Comparison of ENCODE assay signal across 8 cellular contexts in the genomic region with DNA sequence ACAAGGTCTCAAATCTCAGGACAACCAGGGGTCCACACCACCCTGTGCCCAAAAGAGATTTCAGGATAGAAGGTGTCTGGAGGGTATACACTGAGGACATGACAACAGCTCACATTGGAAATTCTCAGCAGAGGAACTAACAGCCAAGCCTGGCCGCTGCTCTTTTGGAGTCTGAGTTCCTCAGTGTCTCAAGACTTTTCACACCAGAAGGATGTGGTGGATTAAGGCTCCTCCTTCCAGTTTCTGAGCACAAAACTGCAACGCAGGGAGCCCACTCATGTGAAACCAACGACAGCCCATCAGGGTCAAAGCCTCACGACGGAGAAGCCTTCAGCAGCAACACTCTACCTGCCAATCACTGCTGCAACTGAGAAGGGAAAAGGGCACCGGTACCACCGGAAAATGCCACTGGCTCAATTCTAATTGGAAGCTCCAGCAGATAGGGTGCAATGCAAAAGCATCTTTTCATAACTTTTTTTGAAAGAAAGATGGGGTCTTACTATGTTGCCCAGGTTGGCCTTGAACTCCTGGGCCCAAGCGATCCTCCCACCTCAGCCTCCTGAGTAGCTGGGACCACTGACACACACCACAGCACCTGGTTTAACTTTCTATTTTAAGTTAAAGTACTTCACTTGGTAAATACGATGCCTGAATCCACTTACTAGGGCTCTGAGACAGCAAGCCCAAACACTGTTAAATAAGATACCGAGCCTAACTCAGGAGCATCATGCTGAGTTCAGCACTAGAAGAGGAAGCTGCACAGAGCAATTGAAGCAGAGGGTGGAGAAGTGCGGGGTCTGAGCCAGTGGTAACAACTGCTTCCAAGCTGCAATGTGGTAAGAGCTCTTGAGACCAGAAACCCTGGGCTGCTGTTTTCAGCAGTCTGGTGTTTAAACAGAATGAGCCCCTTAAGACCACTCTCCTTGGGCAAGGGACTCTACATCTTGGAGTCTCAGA. TPM values are rescaled to one million over a fixed set of nuclear protein-coding genes. Genes with fewer than 3 reads are reported as not detected.
DNase-seq lines count a peak whose midpoint lies in the region; ATAC-seq, FAIRE-seq and TF ChIP-seq lines count a peak whose summit lies in the region.
"Had no signal": no experiment of that assay in that cellular context is flagged by ENCODE, and none has a peak within 500 bp of the region (broad histone marks: within the 10 kb centered on the region; RNA-seq: fewer than 3 reads in every experiment).

No MANE protein-coding gene starts in this region.

- H3K9me3 Mint-ChIP-seq in activated CD8-positive, alpha-beta T cell treated with anti-CD3 and anti-CD28 coated beads for 36 hours, result no peaks in the 10 kb centered on the region
- H3K9me3 Mint-ChIP-seq in endodermal cell, result no peaks in the 10 kb centered on the region

- H3K4me1 ChIP-seq in tibial nerve (peaks cover 0 to 86% (median 47%) of the 10 kb centered on the region in 4 donors), endodermal cell (ENCODE audit: control insufficient read depth, insufficient read depth, low read length) (peaks cover 13% of the 10 kb centered on the region)

- POLR2A ChIA-PET in activated CD8-positive, alpha-beta T cell treated with anti-CD3 and anti-CD28 coated beads for 36 hours (lab: Charles Lee), result interaction anchor here (1.3 to 14.4 kb wide), 7 partner anchors 9 to 120 kb away, joined by 3 to 213 read pairs (median 8); partner anchors contain the start of gene CAPZB

- H3K9ac ChIP-seq in endodermal cell (ENCODE audit: extremely low read depth, low read length, poor library complexity, severe bottlenecking), result no peak overlapping the region

- DNase-seq in GM19238 (ENCODE audit: insufficient read length, low spot score), result peak; percentile 45
- DNase-seq in activated CD8-positive, alpha-beta T cell treated with anti-CD3 and anti-CD28 coated beads for 36 hours, result peak; percentile 87
- no peak for DNase-seq in tibial nerve (ENCODE audit: low spot score in 2 of 2)
- no peak for DNase-seq in frontal cortex (ENCODE audit: low spot score in 2 of 2)
- no peak for DNase-seq in endodermal cell

- ATAC-seq in HG03342 (IDR thresholded peaks at IDR 0.05; ENCODE audit: unreplicated experiment), result peak; percentile 65
- peak; percentile 87 for ATAC-seq in activated CD8-positive, alpha-beta T cell treated with anti-CD3 and anti-CD28 coated beads for 36 hours

- no peaks in the 10 kb centered on the region for H3K27me3 Mint-ChIP-seq in activated CD8-positive, alpha-beta T cell treated with anti-CD3 and anti-CD28 coated beads for 36 hours
- H3K27me3 Mint-ChIP-seq in endodermal cell (ENCODE audit: insufficient read depth), result no peaks in the 10 kb centered on the region

- FAIRE-seq in frontal cortex (lab: Jason Lieb, UNC), result no peak

- peaks cover 93% of the 10 kb centered on the region for H3K4me1 Mint-ChIP-seq in activated CD8-positive, alpha-beta T cell treated with anti-CD3 and anti-CD28 coated beads for 36 hours (ENCODE audit: low read depth)
- peaks cover 36% of the 10 kb centered on the region for H3K4me1 Mint-ChIP-seq in endodermal cell

- peaks cover 40% of the 10 kb centered on the region for H3K36me3 Mint-ChIP-seq in activated CD8-positive, alpha-beta T cell treated with anti-CD3 and anti-CD28 coated beads for 36 hours (ENCODE audit: low read depth)
- H3K36me3 Mint-ChIP-seq in endodermal cell (ENCODE audit: low read depth), result peaks cover 29% of the 10 kb centered on the region

- H3K36me3 ChIP-seq in tibial nerve, result peaks cover 0 to 19% (median 0%) of the 10 kb centered on the region in 3 donors
- peaks cover 63% of the 10 kb centered on the region for H3K36me3 ChIP-seq in endodermal cell (ENCODE audit: control insufficient read depth, insufficient read depth, low read length)

- no peak for TF ChIP-seq CTCF in activated CD8-positive, alpha-beta T cell treated with anti-CD3 and anti-CD28 coated beads for 36 hours (IDR thresholded peaks at IDR 0.05)
- TF ChIP-seq CTCF in tibial nerve (IDR thresholded peaks at IDR 0.05) (no peak), endodermal cell (conservative IDR thresholded peaks at IDR 0.05) (no peak)

- 74 to 76% methylated on average over 11 of the region's 11 CpGs for WGBS in tibial nerve, 2 donors
- WGBS in endodermal cell (ENCODE audit: insufficient coverage in 1 of 2, insufficient read length in 1 of 2), 2 experiments, result 93 to 96% methylated on average over 10 to 11 of the region's 11 CpGs

- H3K4me3 ChIP-seq in tibial nerve (no peak overlapping the region), endodermal cell (ENCODE audit: low read length) (no peak overlapping the region)

- no peak for TF ChIP-seq EP300 in tibial nerve (IDR thresholded peaks at IDR 0.05)

- peak overlapping the region; percentile 96 for H3K27ac Mint-ChIP-seq in activated CD8-positive, alpha-beta T cell treated with anti-CD3 and anti-CD28 coated beads for 36 hours
- H3K27ac Mint-ChIP-seq in endodermal cell, result no peak overlapping the region

- no peaks in the 10 kb centered on the region for H3K9me3 ChIP-seq in tibial nerve
- no peaks in the 10 kb centered on the region for H3K9me3 ChIP-seq in endodermal cell (ENCODE audit: control insufficient read depth, low read length)

- CTCF ChIA-PET in activated CD8-positive, alpha-beta T cell treated with anti-CD3 and anti-CD28 coated beads for 36 hours (lab: Charles Lee), result interaction anchor here (0.6 to 2.2 kb wide), 8 partner anchors 9 to 105 kb away, joined by 3 to 13 read pairs (median 4); no protein-coding TSS in a partner anchor

- H3K27me3 ChIP-seq in layer of hippocampus (ENCODE audit: control insufficient read depth, insufficient read depth, low read length), result no peaks in the 10 kb centered on the region
- H3K27me3 ChIP-seq in tibial nerve, result no peaks in the 10 kb centered on the region
- no peaks in the 10 kb centered on the region for H3K27me3 ChIP-seq in endodermal cell (ENCODE audit: control insufficient read depth, insufficient read depth, low read length, poor library complexity, severe bottlenecking)

- intact Hi-C loops in activated CD8-positive, alpha-beta T cell treated with anti-CD3 and anti-CD28 coated beads for 36 hours (cut with micrococcal nuclease), result loop anchor here (5.0 to 10.0 kb wide), 2 partner anchors 35 to 83 kb away; no protein-coding TSS in a partner anchor

- H3K4me3 Mint-ChIP-seq in activated CD8-positive, alpha-beta T cell treated with anti-CD3 and anti-CD28 coated beads for 36 hours, result peak overlapping the region; percentile 70
- no peak overlapping the region for H3K4me3 Mint-ChIP-seq in endodermal cell

- H3K27ac ChIP-seq in layer of hippocampus (ENCODE audit: low read depth, low read length) (peak overlapping the region; percentile 58), tibial nerve (peak overlapping the region in 3 of 4 donors; percentile 22 to 69 (median 68)), endodermal cell (ENCODE audit: low read depth, low read length) (no peak overlapping the region)
- H3K27ac ChIP-seq: epithelial cell of prostate had no signal

- TF ChIP-seq POLR2A in tibial nerve (IDR thresholded peaks at IDR 0.05), result no peak

RNA-seq across cellular contexts. Expression of gene CAPZB, which starts 7.8 kb away (rescaled TPM):
- total RNA-seq in activated CD8-positive, alpha-beta T cell treated with anti-CD3 and anti-CD28 coated beads for 36 hours, result 100 to 1,000 TPM; 335 to 340 TPM
- 100 to 1,000 TPM in 1 of 4 donors, 10 to 100 TPM in 3; 58.2 to 109 (median 96.7) TPM for total RNA-seq in tibial nerve
- total RNA-seq in frontal cortex, result 47.7 TPM
- 100 to 1,000 TPM; 334 to 362 TPM for total RNA-seq in endodermal cell
- polyA plus RNA-seq in endodermal cell (2013, experiment 1 of 2), result 254 TPM
- 240 TPM for polyA plus RNA-seq in endodermal cell (2013, experiment 2 of 2)

Comparison
In these comparisons a context has a peak if more than half of its experiments do, and no peak if none do; other contexts are left out.
1. DNase-seq: peak in GM19238 (single experiment) and activated CD8-positive, alpha-beta T cell treated with anti-CD3 and anti-CD28 coated beads for 36 hours (single experiment); none in tibial nerve (0 of 2), frontal cortex (0 of 2) and endodermal cell (single experiment).